In genomic region chr16:84504420-84505248, GRCh38 we compare ENCODE assay signal across 8 cellular contexts. TPM values are rescaled to one million over a fixed set of nuclear protein-coding genes. Genes with fewer than 3 reads are reported as not detected.
DNase-seq lines count a peak whose midpoint lies in the region; ATAC-seq and TF ChIP-seq lines count a peak whose summit lies in the region.

MEAK7 (minus strand) TSS chr16:84504659; CDS start chr16:84498086, 6,573 bp downstream.

- no peaks in the 10 kb centered on the region for H3K9me3 Mint-ChIP-seq in activated naive CD8-positive, alpha-beta T cell treated with anti-CD3 and anti-CD28 coated beads for 36 hours
- H3K9me3 Mint-ChIP-seq in glutamatergic neuron (ENCODE audit: unreplicated experiment) (peaks cover 2% of the 10 kb centered on the region), osteocyte (ENCODE audit: unreplicated experiment) (no peaks in the 10 kb centered on the region)

- H3K36me3 ChIP-seq in KOPT-K1 (ENCODE audit: insufficient read depth, low read length) (no peaks in the 10 kb centered on the region), thymus (ENCODE audit: control insufficient read depth, insufficient read depth) (no peaks in the 10 kb centered on the region)

- 6% methylated on average over 45 of the region's 45 CpGs for WGBS in thymus

- H3K9me3 ChIP-seq in KOPT-K1 (ENCODE audit: insufficient read depth, low read length, poor library complexity, severe bottlenecking), result no peaks in the 10 kb centered on the region
- no peaks in the 10 kb centered on the region for H3K9me3 ChIP-seq in thymus (ENCODE audit: control insufficient read depth)

- H3K36me3 Mint-ChIP-seq in activated naive CD8-positive, alpha-beta T cell treated with anti-CD3 and anti-CD28 coated beads for 36 hours, result peaks cover 5% of the 10 kb centered on the region
- no peaks in the 10 kb centered on the region for H3K36me3 Mint-ChIP-seq in glutamatergic neuron (ENCODE audit: unreplicated experiment)
- H3K36me3 Mint-ChIP-seq in osteocyte (ENCODE audit: unreplicated experiment), result peaks cover 2% of the 10 kb centered on the region

- peaks cover 40% of the 10 kb centered on the region for H3K4me1 Mint-ChIP-seq in activated naive CD8-positive, alpha-beta T cell treated with anti-CD3 and anti-CD28 coated beads for 36 hours
- H3K4me1 Mint-ChIP-seq in glutamatergic neuron (ENCODE audit: low read depth, unreplicated experiment), result peaks cover 15% of the 10 kb centered on the region
- peaks cover 37% of the 10 kb centered on the region for H3K4me1 Mint-ChIP-seq in osteocyte (ENCODE audit: unreplicated experiment)

- peak; percentile 93 for ATAC-seq in GM21786 (IDR thresholded peaks at IDR 0.05; ENCODE audit: unreplicated experiment)

- H3K4me1 ChIP-seq in thymus (ENCODE audit: control insufficient read depth, insufficient read depth, low read length), result peaks cover 9% of the 10 kb centered on the region

- peak within 1 kb of the TSS; percentile 93 for H3K4me3 Mint-ChIP-seq in activated naive CD8-positive, alpha-beta T cell treated with anti-CD3 and anti-CD28 coated beads for 36 hours
- H3K4me3 Mint-ChIP-seq in glutamatergic neuron (ENCODE audit: unreplicated experiment) (peak within 1 kb of the TSS; percentile 90), osteocyte (ENCODE audit: unreplicated experiment) (peak within 1 kb of the TSS; percentile 87)

- H3K27ac ChIP-seq in KOPT-K1 (ENCODE audit: low read depth, low read length, poor library complexity, severe bottlenecking), result peak within 1 kb of the TSS; percentile 49
- H3K27ac ChIP-seq in thymus (ENCODE audit: low read depth), result peak within 1 kb of the TSS; percentile 15

- H3K27ac Mint-ChIP-seq in activated naive CD8-positive, alpha-beta T cell treated with anti-CD3 and anti-CD28 coated beads for 36 hours, result peak within 1 kb of the TSS; percentile 93
- peak within 1 kb of the TSS; percentile 81 for H3K27ac Mint-ChIP-seq in glutamatergic neuron (ENCODE audit: unreplicated experiment)
- peak within 1 kb of the TSS; percentile 87 for H3K27ac Mint-ChIP-seq in osteocyte (ENCODE audit: unreplicated experiment)

- peak within 1 kb of the TSS; percentile 79 for H3K4me3 ChIP-seq in thymus (ENCODE audit: low read length)

- H3K27me3 Mint-ChIP-seq in activated naive CD8-positive, alpha-beta T cell treated with anti-CD3 and anti-CD28 coated beads for 36 hours, result no peaks in the 10 kb centered on the region
- H3K27me3 Mint-ChIP-seq in glutamatergic neuron (ENCODE audit: unreplicated experiment) (peaks cover 6% of the 10 kb centered on the region), osteocyte (ENCODE audit: unreplicated experiment) (no peaks in the 10 kb centered on the region)

- TF ChIP-seq CTCF in glutamatergic neuron (IDR thresholded peaks at IDR 0.05; ENCODE audit: partially characterized antibody, unreplicated experiment) (no peak), osteocyte (IDR thresholded peaks at IDR 0.05) (no peak)

- H3K27me3 ChIP-seq in thymus (ENCODE audit: control insufficient read depth, insufficient read depth), result no peaks in the 10 kb centered on the region

- DNase-seq in EH (ENCODE audit: low read depth), result peak; percentile 98
- DNase-seq in SKM-1 treated with dmso at 0.1 percent for 144 hours (lab: John Stamatoyannopoulos, UW; ENCODE audit: unreplicated experiment), result peak; percentile 95
- peak; percentile 99 for DNase-seq in activated naive CD8-positive, alpha-beta T cell treated with anti-CD3 and anti-CD28 coated beads for 36 hours
- peak; percentile 99 for DNase-seq in glutamatergic neuron
- peak; percentile 99 for DNase-seq in osteocyte (ENCODE audit: extremely low spot score, unreplicated experiment)

RNA-seq across cellular contexts. Expression of gene MEAK7, which starts in this region (rescaled TPM):
- total RNA-seq in activated naive CD8-positive, alpha-beta T cell treated with anti-CD3 and anti-CD28 coated beads for 36 hours, result 10 to 100 TPM; 10.4 to 11.3 TPM
- total RNA-seq in glutamatergic neuron (ENCODE audit: unreplicated experiment) (44.8 TPM), osteocyte (26.2 and 28.1 TPM in 2 replicates)
- 4.4 TPM for polyA plus RNA-seq in thymus

Comparison
In these comparisons a context has a peak if more than half of its experiments do, and no peak if none do; other contexts are left out.
1. Peak in every context shown above with its lines: DNase-seq, ATAC-seq, H3K4me3 ChIP-seq and H3K27ac ChIP-seq.